In the genomic region with DNA sequence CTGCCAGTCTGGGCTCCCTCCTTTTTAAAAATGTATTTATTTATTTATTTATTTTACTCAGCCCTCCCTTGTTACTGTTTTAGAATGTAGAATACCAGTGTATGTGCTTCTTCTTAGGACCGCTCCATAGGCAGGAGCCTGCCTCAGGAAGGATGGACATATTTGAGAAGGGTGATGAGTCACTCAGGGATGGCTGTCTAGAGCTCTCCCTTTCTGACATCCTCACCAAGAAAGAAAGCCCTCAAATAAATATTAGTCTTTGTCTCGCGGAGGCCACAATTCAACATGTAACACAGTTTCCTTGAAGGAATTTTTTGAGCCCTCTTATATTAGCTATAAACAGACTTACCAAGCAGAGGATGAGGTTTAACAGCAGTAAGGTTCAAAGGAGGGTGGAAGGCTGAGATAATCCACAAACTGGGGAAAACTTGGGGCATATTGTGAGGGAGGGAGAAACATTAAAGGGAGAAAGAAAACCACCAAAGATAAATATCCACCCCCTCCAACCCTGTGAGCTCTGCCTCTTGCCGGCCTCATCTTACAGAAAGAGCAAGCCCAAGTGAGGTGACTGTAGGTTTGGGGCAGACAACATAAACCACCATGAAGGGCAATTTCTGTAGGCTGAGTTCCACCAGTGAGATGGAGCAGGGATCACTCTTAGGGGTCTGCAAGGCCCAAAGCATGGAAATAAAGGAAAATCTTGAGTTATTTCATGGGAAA, we compare ENCODE assay signal across 30 cellular contexts.
"Had no signal": no experiment of that assay in that cellular context is flagged by ENCODE, and none has a peak within 500 bp of the region (broad histone marks: within the 10 kb centered on the region; RNA-seq: fewer than 3 reads in every experiment).

No MANE protein-coding gene starts in this region.

- H3K27ac ChIP-seq: adrenal gland, ascending aorta, cardiac muscle cell, VCaP had no signal

- H3K4me1 ChIP-seq: adrenal gland, ascending aorta had no signal

- DNase-seq: activated CD4-positive, alpha-beta memory T cell treated with anti-CD3 and anti-CD28 coated beads for 36 hours; activated CD4-positive, alpha-beta T cell treated with anti-CD3 and anti-CD28 coated beads for 4 hours; activated CD4-positive, alpha-beta T cell treated with anti-CD3 and anti-CD28 coated beads, Interleukin-2, amount 10 ng/mL, durations not matched to agents 24 days and 14 days; activated CD4-positive, alpha-beta T cell treated with anti-CD3 and anti-CD28 coated beads, Interleukin-2, amount 50 U/mL, for 1 hour; activated CD4-positive, alpha-beta T cell treated with anti-CD3 and anti-CD28 coated beads, Interleukin-2, amount 50 U/mL, for 4 hours; activated CD4-positive, CD25-positive, alpha-beta regulatory T cell; activated CD4-positive, CD25-positive, alpha-beta regulatory T cell treated with anti-CD3 and anti-CD28 coated beads, Interleukin-2, amount 50 U/mL, for 72 hours; activated CD8-positive, alpha-beta memory T cell treated with anti-CD3 and anti-CD28 coated beads, Interleukin-2, amount 50 U/mL, for 4 hours; activated CD8-positive, alpha-beta T cell treated with anti-CD3 and anti-CD28 coated beads for 36 hours; activated effector memory CD4-positive, alpha-beta T cell treated with anti-CD3 and anti-CD28 coated beads, Interleukin-2, amount 50 U/mL, for 16 hours; activated gamma-delta T cell treated with Interleukin-2 at 50 U/mL for 16 hours; activated naive CD4-positive, alpha-beta T cell; activated naive CD4-positive, alpha-beta T cell treated with anti-CD3 and anti-CD28 coated beads for 36 hours; activated naive CD4-positive, alpha-beta T cell treated with anti-CD3 and anti-CD28 coated beads, Interleukin-2, amount 50 U/mL, for 16 hours; activated naive CD8-positive, alpha-beta T cell treated with anti-CD3 and anti-CD28 coated beads for 36 hours; activated T-cell treated with anti-CD3 and anti-CD28 coated beads for 4 hours; activated T-cell treated with anti-CD3 and anti-CD28 coated beads, Interleukin-2, amount 50 U/mL, for 1 hour; activated T-cell treated with anti-CD3 and anti-CD28 coated beads, Interleukin-2, amount 50 U/mL, for 4 hours; activated T-cell treated with anti-CD3 and anti-CD28 coated beads, Interleukin-2, amount 50 U/mL, for 72 hours; adrenal gland; amygdala; anterior cingulate cortex; caudate nucleus; cerebellar nuclear complex; T-helper 1 cell; T-helper 2 cell; T-helper 9 cell had no signal

- H3K9me3 ChIP-seq: adrenal gland, ascending aorta had no signal

- H3K27me3 ChIP-seq: adrenal gland, ascending aorta, cardiac muscle cell had no signal

- H3K4me3 ChIP-seq: adrenal gland, ascending aorta, cardiac muscle cell had no signal

- H3K36me3 ChIP-seq: adrenal gland, ascending aorta, cardiac muscle cell had no signal
